8 cellular contexts compared by ENCODE assay signal in the genomic region with DNA sequence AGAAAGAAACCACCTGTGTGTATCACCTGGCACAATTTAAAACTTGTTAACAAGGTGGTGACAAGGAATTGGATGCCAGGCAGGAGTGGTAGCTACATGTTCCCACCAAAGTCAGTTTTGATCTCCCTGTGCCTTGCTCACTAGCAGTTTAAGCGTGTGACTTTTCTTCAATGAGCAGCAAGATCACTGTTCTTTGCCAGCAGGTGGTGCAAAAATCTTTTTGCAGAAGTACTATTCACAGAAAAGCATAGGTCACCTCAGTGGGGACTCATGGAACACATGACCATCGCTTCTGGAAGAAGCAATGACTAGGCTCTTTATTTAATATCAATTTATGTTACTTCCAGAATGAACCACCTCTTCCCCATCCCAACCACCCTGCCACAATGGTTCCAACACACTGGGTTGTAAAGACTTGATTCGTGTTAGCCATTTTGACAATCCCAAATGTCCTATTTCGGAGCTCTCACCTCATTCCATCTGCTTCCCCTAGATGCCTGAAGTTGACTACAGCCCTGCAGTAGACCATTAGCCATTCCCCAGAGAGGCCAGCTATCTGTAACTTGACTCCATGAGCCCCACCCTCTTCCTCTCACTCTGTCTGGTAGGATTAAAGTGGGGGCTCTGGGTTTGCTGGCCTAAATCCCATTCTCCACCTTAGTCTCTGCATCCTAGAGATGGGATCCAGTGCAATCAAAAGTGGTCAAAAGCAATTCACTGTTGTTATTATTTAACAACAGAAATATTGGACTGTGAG. TPM values are rescaled to one million over a fixed set of nuclear protein-coding genes. Genes with fewer than 3 reads are reported as not detected.
DNase-seq lines count a peak whose midpoint lies in the region; ATAC-seq and TF ChIP-seq lines count a peak whose summit lies in the region.

No MANE protein-coding gene starts in this region.

- CTCF ChIA-PET in PC-9 (lab: Charles Lee): no interaction called here

- no peaks in the 10 kb centered on the region for H3K9me2 ChIP-seq in PC-9 (ENCODE audit: insufficient read depth)

- TF ChIP-seq CTCF in left lung (IDR thresholded peaks at IDR 0.05): peak in 1 of 2 donors; percentile 26
- TF ChIP-seq CTCF in PC-9 (conservative IDR thresholded peaks at IDR 0.05): no peak; the same call in 1 of the 2 replicates

- DNase-seq in Caki2 (ENCODE audit: low read depth) (peak; percentile 16), HT-29 (ENCODE audit: low spot score) (peak; percentile 70), amniotic epithelial cell (ENCODE audit: low read depth) (peak; percentile 58), left lung (no peak), NCI-H446 treated with DMSO at 0.1 percent for 48 hours (lab: John Stamatoyannopoulos, UW) (no peak), PC-9 (no peak)

- H3K4me1 ChIP-seq in left lung (peaks cover 0 to 3% of the 10 kb centered on the region in 2 donors), PC-9 (replicated peaks; ENCODE audit: insufficient read depth) (no peaks in the 10 kb centered on the region)

- H2AFZ ChIP-seq in PC-9: no peak overlapping the region

- no TSS peak for BruUV-seq in PC-9 (replicated peaks; lab: Mats Ljungman, UMichigan)

- no peaks in the 10 kb centered on the region for H3F3A ChIP-seq in PC-9 (ENCODE audit: insufficient read depth, low read depth)

- no peaks in the 10 kb centered on the region for H3K79me2 ChIP-seq in PC-9 (ENCODE audit: low read depth)

- ATAC-seq in left lung (peak; percentile 70), GM21360 (IDR thresholded peaks at IDR 0.05; ENCODE audit: unreplicated experiment) (no peak), GM21825 (IDR thresholded peaks at IDR 0.05; ENCODE audit: unreplicated experiment) (no peak)

- H3K36me3 ChIP-seq in left lung (no peaks in the 10 kb centered on the region), PC-9 (ENCODE audit: low read depth) (no peaks in the 10 kb centered on the region)

- intact Hi-C loops in left lung (cut with DNase I) (no loop called here), PC-9 (cut with micrococcal nuclease; ENCODE audit: unreplicated experiment) (no loop called here)

- POLR2A ChIA-PET in PC-9 (lab: Charles Lee; ENCODE audit: unreplicated experiment): no interaction called here

- H4K20me1 ChIP-seq in PC-9 (ENCODE audit: insufficient read depth): no peaks in the 10 kb centered on the region

- H3K4me3 ChIP-seq in left lung (no peak overlapping the region), PC-9 (no peak overlapping the region)

- no peak overlapping the region for H3K4me2 ChIP-seq in PC-9

- in situ Hi-C loops in Caki2 (cut with HindIII; ENCODE audit: low pct_unique_long_range_greater_than_20kb, low sequenced_read_pairs): no loop called here

- H3K9me3 ChIP-seq in left lung (no peaks in the 10 kb centered on the region), PC-9 (ENCODE audit: insufficient read depth, low read depth) (no peaks in the 10 kb centered on the region)

- H3K27me3 ChIP-seq in left lung (no peaks in the 10 kb centered on the region), PC-9 (ENCODE audit: insufficient read depth, low read depth) (peaks cover 5% of the 10 kb centered on the region; the same call in 1 of the 2 replicates)

- H3K27ac ChIP-seq in left lung (peak overlapping the region in 1 of 2 donors; percentile 33), PC-9 (no peak overlapping the region)

RNA-seq across cellular contexts. Expression of gene TNFRSF19, which starts 59.1 kb away (rescaled TPM):
- 2.3 and 11.4 TPM in 2 replicates for total RNA-seq in Caki2 (2014; rRNA removed; shearing (Covaris generic); ENCODE audit: low replicate concordance)
- 0.03 TPM in 1 of 2 replicates, not detected in the other for total RNA-seq in HT-29 (2014; rRNA removed; shearing (Covaris generic))
- 10 to 100 TPM; 28.1 to 52.1 TPM for total RNA-seq in left lung
- 0.13 and 0.24 TPM in 2 replicates for total RNA-seq in PC-9 (2021)

Comparison
In these comparisons a context has a peak if more than half of its experiments do, and no peak if none do; other contexts are left out.
1. DNase-seq: peak in Caki2 (single experiment), HT-29 (single experiment) and amniotic epithelial cell (single experiment); none in left lung (0 of 2), NCI-H446 treated with DMSO at 0.1 percent for 48 hours (single experiment) and PC-9 (0 of 2).